ENCODE assay signal across 13 cellular contexts in the genomic region with DNA sequence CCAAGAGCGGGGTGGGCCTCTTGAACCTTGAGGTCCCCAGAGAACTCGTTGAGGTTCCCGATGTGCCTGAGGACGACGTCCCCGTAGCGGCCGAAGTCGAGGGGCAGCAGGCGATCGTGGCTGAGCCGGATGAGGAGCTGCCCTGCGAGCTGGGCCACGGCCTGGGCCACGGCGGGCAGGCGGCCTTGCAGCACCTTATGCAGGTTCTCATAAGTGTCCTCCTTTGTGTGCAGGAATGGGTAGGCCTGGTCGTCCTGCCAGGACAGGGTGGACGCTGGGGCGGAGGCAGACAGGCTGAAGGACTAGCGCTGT. TPM values are rescaled to one million over a fixed set of nuclear protein-coding genes. Genes with fewer than 3 reads are reported as not detected.
DNase-seq lines count a peak whose midpoint lies in the region; ATAC-seq and TF ChIP-seq lines count a peak whose summit lies in the region.
"Had no signal": no experiment of that assay in that cellular context is flagged by ENCODE, and none has a peak within 500 bp of the region (broad histone marks: within the 10 kb centered on the region; RNA-seq: fewer than 3 reads in every experiment).

No MANE protein-coding gene starts in this region.

- no peak for DNase-seq in BE2C
- no peak for DNase-seq in H7
- DNase-seq in activated CD8-positive, alpha-beta T cell treated with anti-CD3 and anti-CD28 coated beads for 36 hours, result no peak
- peak in 1 of 3 donors; percentile 26 for DNase-seq in right lobe of liver
- DNase-seq in GM10266 (ENCODE audit: extremely low spot score), result no peak
- no peak for DNase-seq in NCI-H1105 (lab: John Stamatoyannopoulos, UW)
- DNase-seq in NCI-H2171 treated with DMSO at 0.1 percent for 48 hours (lab: John Stamatoyannopoulos, UW), result no peak
- DNase-seq in NOMO-1 treated with DMSO at 0.1 percent for 48 hours (lab: John Stamatoyannopoulos, UW; ENCODE audit: unreplicated experiment), result no peak

- TF ChIP-seq CTCF in BE2C (IDR thresholded peaks at IDR 0.05; ENCODE audit: low read depth, low read length), result no peak
- TF ChIP-seq CTCF in activated CD8-positive, alpha-beta T cell treated with anti-CD3 and anti-CD28 coated beads for 36 hours (IDR thresholded peaks at IDR 0.05), result no peak
- no peak for TF ChIP-seq CTCF in right lobe of liver (IDR thresholded peaks at IDR 0.05)
- no peak for TF ChIP-seq CTCF in GM10266 (IDR thresholded peaks at IDR 0.05; ENCODE audit: control insufficient read depth, insufficient read depth, low read depth, missing control alignments)

- intact Hi-C loops in activated CD8-positive, alpha-beta T cell treated with anti-CD3 and anti-CD28 coated beads for 36 hours (cut with micrococcal nuclease), result no loop called here
- intact Hi-C loops in right lobe of liver (cut with DNase I), result loop anchor here in 1 of 2 donors (10.0 kb wide), 1 partner anchor 58 kb away; no protein-coding TSS in a partner anchor

- H3K36me3 ChIP-seq in BE2C, result no peaks in the 10 kb centered on the region
- no peaks in the 10 kb centered on the region for H3K36me3 ChIP-seq in H7 (replicated peaks; ENCODE audit: control insufficient read depth, insufficient read depth, low read length)
- peaks cover 0 to 60% (median 31%) of the 10 kb centered on the region in 4 donors for H3K36me3 ChIP-seq in right lobe of liver
- H3K36me3 ChIP-seq: colonic mucosa had no signal

- H3K36me3 Mint-ChIP-seq in activated CD8-positive, alpha-beta T cell treated with anti-CD3 and anti-CD28 coated beads for 36 hours (ENCODE audit: low read depth), result peaks cover under 1% of the 10 kb centered on the region
- H3K36me3 Mint-ChIP-seq: T-cell had no signal

- peak overlapping the region in 1 of 3 donors; percentile 64 for H3K27ac ChIP-seq in right lobe of liver
- H3K27ac ChIP-seq: colonic mucosa had no signal

- no peaks in the 10 kb centered on the region for H3K4me1 ChIP-seq in BE2C
- H3K4me1 ChIP-seq in right lobe of liver, result peaks cover 0 to 33% (median 17%) of the 10 kb centered on the region in 4 donors
- H3K4me1 ChIP-seq: colonic mucosa had no signal

- H3K9me3 ChIP-seq in BE2C, result no peaks in the 10 kb centered on the region
- no peaks in the 10 kb centered on the region for H3K9me3 ChIP-seq in right lobe of liver
- H3K9me3 ChIP-seq: colonic mucosa had no signal

- no CpG with 5 or more reads among the region's 21 CpGs for WGBS in right lobe of liver (ENCODE audit: insufficient coverage, low coverage, low lambda C conversion rate, missing lambda C conversion rate)

- H3K4me1 Mint-ChIP-seq in activated CD8-positive, alpha-beta T cell treated with anti-CD3 and anti-CD28 coated beads for 36 hours (ENCODE audit: low read depth), result peaks cover 25% of the 10 kb centered on the region

- H3K27me3 ChIP-seq in BE2C, result no peaks in the 10 kb centered on the region
- peaks cover 14% of the 10 kb centered on the region for H3K27me3 ChIP-seq in H7 (ENCODE audit: control insufficient read depth, insufficient read depth, low read length)
- H3K27me3 ChIP-seq in right lobe of liver, result no peaks in the 10 kb centered on the region
- H3K27me3 ChIP-seq: colonic mucosa had no signal

- no peak for TF ChIP-seq POLR2A in right lobe of liver (IDR thresholded peaks at IDR 0.05)

- POLR2A ChIA-PET in activated CD8-positive, alpha-beta T cell treated with anti-CD3 and anti-CD28 coated beads for 36 hours (lab: Charles Lee), result interaction anchor here (1.0 to 2.9 kb wide), 2 partner anchors 13 to 42 kb away, joined by 3 to 13 read pairs; a partner anchor contains a TSS

- peaks cover under 1% of the 10 kb centered on the region for H3K27me3 Mint-ChIP-seq in activated CD8-positive, alpha-beta T cell treated with anti-CD3 and anti-CD28 coated beads for 36 hours
- H3K27me3 Mint-ChIP-seq: T-cell had no signal

- no peak for ATAC-seq in activated CD8-positive, alpha-beta T cell treated with anti-CD3 and anti-CD28 coated beads for 36 hours
- ATAC-seq in right lobe of liver, result peak in 3 of 4 donors; percentile 1 to 9 (median 4)

- H3K9me3 Mint-ChIP-seq in activated CD8-positive, alpha-beta T cell treated with anti-CD3 and anti-CD28 coated beads for 36 hours, result no peaks in the 10 kb centered on the region
- H3K9me3 Mint-ChIP-seq: T-cell had no signal

- peak overlapping the region; percentile 81 for H3K27ac Mint-ChIP-seq in activated CD8-positive, alpha-beta T cell treated with anti-CD3 and anti-CD28 coated beads for 36 hours

- peak overlapping the region; percentile 72 for H3K4me3 Mint-ChIP-seq in activated CD8-positive, alpha-beta T cell treated with anti-CD3 and anti-CD28 coated beads for 36 hours

- CTCF ChIA-PET in activated CD8-positive, alpha-beta T cell treated with anti-CD3 and anti-CD28 coated beads for 36 hours (lab: Charles Lee), result interaction anchor here (0.5 to 4.8 kb wide), 6 partner anchors 11 to 454 kb away, joined by 3 to 16 read pairs (median 10); a partner anchor contains a TSS

- H3K4me3 ChIP-seq in BE2C (ENCODE audit: low read depth, low read length), result peak overlapping the region; percentile 59
- H3K4me3 ChIP-seq in H7 (ENCODE audit: insufficient read depth, low read depth, low read length), result peak overlapping the region; percentile 35
- H3K4me3 ChIP-seq in right lobe of liver, result no peak overlapping the region

RNA-seq across cellular contexts. Expression of a gene that starts 14.2 kb away (rescaled TPM):
- polyA plus RNA-seq in BE2C (2012; ENCODE audit: insufficient read depth, insufficient read length, low read depth), result 16.2 TPM
- total RNA-seq in H7 (2014; rRNA removed; shearing (Covaris generic)), result 2.0 and 4.4 TPM in 2 replicates
- total RNA-seq in activated CD8-positive, alpha-beta T cell treated with anti-CD3 and anti-CD28 coated beads for 36 hours, result 10 to 100 TPM; 11.3 to 11.9 TPM
- total RNA-seq in right lobe of liver, result 100 to 1,000 TPM; 413 to 669 (median 501) TPM

RNA-seq across cellular contexts. Expression of a gene that starts 14.9 kb away (rescaled TPM):
- 69.4 TPM for polyA plus RNA-seq in BE2C (2012; ENCODE audit: insufficient read depth, insufficient read length, low read depth)
- 18.6 and 21.8 TPM in 2 replicates for total RNA-seq in H7 (2014; rRNA removed; shearing (Covaris generic))
- total RNA-seq in activated CD8-positive, alpha-beta T cell treated with anti-CD3 and anti-CD28 coated beads for 36 hours, result 10 to 100 TPM in 1 of 2 experiments, 1 to 10 TPM in 1; 9.6 to 10.5 TPM
- total RNA-seq in right lobe of liver, result 10 to 100 TPM in 5 of 6 experiments, 1 to 10 TPM in 1; 8.6 to 19.3 (median 13.9) TPM

RNA-seq across cellular contexts. Expression of a gene that starts 25.0 kb away (rescaled TPM):
- polyA plus RNA-seq in BE2C (2012; ENCODE audit: insufficient read depth, insufficient read length, low read depth), result 923 TPM
- total RNA-seq in H7 (2014; rRNA removed; shearing (Covaris generic)), result 22.5 and 24.1 TPM in 2 replicates
- 1 to 10 TPM; 3.9 to 4.6 TPM for total RNA-seq in activated CD8-positive, alpha-beta T cell treated with anti-CD3 and anti-CD28 coated beads for 36 hours
- 10 to 100 TPM; 10.9 to 48.5 (median 23.6) TPM for total RNA-seq in right lobe of liver
- total RNA-seq: lung microvascular endothelial cell had no signal

RNA-seq across cellular contexts. Expression of a gene that starts 29.1 kb away (rescaled TPM):
- 61.3 TPM for polyA plus RNA-seq in BE2C (2012; ENCODE audit: insufficient read depth, insufficient read length, low read depth)
- 0.30 and 0.90 TPM in 2 replicates for total RNA-seq in H7 (2014; rRNA removed; shearing (Covaris generic))
- total RNA-seq in activated CD8-positive, alpha-beta T cell treated with anti-CD3 and anti-CD28 coated beads for 36 hours, result not detected
- total RNA-seq in right lobe of liver, result not detected
- total RNA-seq: Calu3, LHCN-M2, lung microvascular endothelial cell, T-cell had no signal

RNA-seq across cellular contexts. Expression of a gene that starts 41.1 kb away (rescaled TPM):
- polyA plus RNA-seq in BE2C (2012; ENCODE audit: insufficient read depth, insufficient read length, low read depth), result 3.0 TPM
- 0.94 and 1.7 TPM in 2 replicates for total RNA-seq in H7 (2014; rRNA removed; shearing (Covaris generic))
- 1 to 10 TPM; 1.4 to 1.5 TPM for total RNA-seq in activated CD8-positive, alpha-beta T cell treated with anti-CD3 and anti-CD28 coated beads for 36 hours
- 1 to 10 TPM in 1 of 6 experiments, under 1 TPM in 5; 0.25 to 1.0 (median 0.45) TPM for total RNA-seq in right lobe of liver

Comparison
In these comparisons a context has a peak if more than half of its experiments do, and no peak if none do; other contexts are left out.
1. H3K4me3 ChIP-seq: peak in BE2C (single experiment) and H7 (single experiment); none in right lobe of liver (0 of 3).
2. RNA of a gene that starts 14.2 kb away (total RNA-seq): 413 to 669 TPM in right lobe of liver; 11.3 to 11.9 TPM in activated CD8-positive, alpha-beta T cell treated with anti-CD3 and anti-CD28 coated beads for 36 hours and 2.0 to 4.4 TPM in H7; every median in the first group is over 10 times any median in the second.